In genomic region chr6:54003316-54003715, GRCh38 we compare ENCODE assay signal across 21 cellular contexts.
"Had no signal": no experiment of that assay in that cellular context is flagged by ENCODE, and none has a peak within 500 bp of the region (broad histone marks: within the 10 kb centered on the region; RNA-seq: fewer than 3 reads in every experiment).

No MANE protein-coding gene starts in this region.

- H3K27ac ChIP-seq: colonic mucosa, dorsolateral prefrontal cortex, gastrocnemius medialis, hepatocyte, ovary, right lobe of liver, suprapubic skin, tibial artery had no signal

- H3K4me1 ChIP-seq: colonic mucosa, suprapubic skin had no signal

- H3K79me2 ChIP-seq: hepatocyte had no signal

- FAIRE-seq: kidney, small intestine had no signal

- H3K4me3 ChIP-seq: colonic mucosa, dorsolateral prefrontal cortex, gastrocnemius medialis, hepatocyte, ovary, right lobe of liver, suprapubic skin, tibial artery had no signal

- H3K27me3 ChIP-seq: colonic mucosa, gastrocnemius medialis, hepatocyte, ovary, right lobe of liver, suprapubic skin, tibial artery had no signal

- H3K9me3 ChIP-seq: colonic mucosa, gastrocnemius medialis, ovary, right lobe of liver, suprapubic skin, tibial artery had no signal

- H3K36me3 ChIP-seq: colonic mucosa, gastrocnemius medialis, ovary, right lobe of liver, suprapubic skin, tibial artery had no signal

- DNase-seq: activated CD4-positive, alpha-beta T cell treated with anti-CD3 and anti-CD28 coated beads for 4 hours; activated CD4-positive, alpha-beta T cell treated with anti-CD3 and anti-CD28 coated beads, Interleukin-2, amount 50 U/mL, for 4 hours; activated effector memory CD4-positive, alpha-beta T cell treated with Interleukin-2 at 50 U/mL for 16 hours; activated naive CD4-positive, alpha-beta T cell treated with Interleukin-2 at 50 U/mL for 16 hours; anterior cingulate cortex; cerebellar nuclear complex; colonic mucosa; dorsolateral prefrontal cortex; effector memory CD4-positive, alpha-beta T cell; gastrocnemius medialis; kidney; left colon; ovary; right lobe of liver; small intestine; stimulated activated CD4-positive, alpha-beta T cell treated with anti-CD3 and anti-CD28 coated beads, Interleukin-1b, Interleukin-23, amount 100 ng/mL, for 48 hours; stimulated activated CD4-positive, alpha-beta T cell treated with anti-CD3 and anti-CD28 coated beads, Interleukin-4, amount 100 ng/mL, for 4 hours; stimulated activated CD8-positive, alpha-beta memory T cell treated with anti-CD3 and anti-CD28 coated beads, Interleukin-4, amount 100 ng/mL, for 48 hours; tibial artery had no signal

- H3K4me2 ChIP-seq: hepatocyte had no signal

- H2AFZ ChIP-seq: hepatocyte had no signal
